Comparison of ENCODE assay signal across 21 cellular contexts in genomic region chr5:115126303-115126702, GRCh38.
"Had no signal": no experiment of that assay in that cellular context is flagged by ENCODE, and none has a peak within 500 bp of the region (broad histone marks: within the 10 kb centered on the region; RNA-seq: fewer than 3 reads in every experiment).

No MANE protein-coding gene starts in this region.

- H3K9ac ChIP-seq: SK-N-SH had no signal

- ATAC-seq: Panc1 had no signal

- H3K4me2 ChIP-seq: SK-N-SH had no signal

- H3K4me3 ChIP-seq: MG63 had no signal

- DNase-seq: Karpas-422, KBM-7, MG63, NCI-H1092, NCI-H1105 treated with DMSO at 0.1 percent for 48 hours, NCI-H1436, NCI-H187, NCI-H2029, NCI-H2081 treated with DMSO at 0.1 percent for 48 hours, NCI-H2171, NCI-H226, NCI-H446, NCI-H510A, NCI-H524 treated with DMSO at 0.1 percent for 48 hours, NCI-H69, NCI-H774, SHP77, SK-N-SH, SW 1271 had no signal

- H3K9me2 ChIP-seq: SK-N-SH had no signal

- H3K9me3 ChIP-seq: MG63, SK-N-SH had no signal

- H3K27me3 ChIP-seq: MG63 had no signal

- H3K27ac ChIP-seq: RWPE1 had no signal

- H3K36me3 ChIP-seq: MG63 had no signal
